ENCODE assay signal across 20 cellular contexts in the genomic region with DNA sequence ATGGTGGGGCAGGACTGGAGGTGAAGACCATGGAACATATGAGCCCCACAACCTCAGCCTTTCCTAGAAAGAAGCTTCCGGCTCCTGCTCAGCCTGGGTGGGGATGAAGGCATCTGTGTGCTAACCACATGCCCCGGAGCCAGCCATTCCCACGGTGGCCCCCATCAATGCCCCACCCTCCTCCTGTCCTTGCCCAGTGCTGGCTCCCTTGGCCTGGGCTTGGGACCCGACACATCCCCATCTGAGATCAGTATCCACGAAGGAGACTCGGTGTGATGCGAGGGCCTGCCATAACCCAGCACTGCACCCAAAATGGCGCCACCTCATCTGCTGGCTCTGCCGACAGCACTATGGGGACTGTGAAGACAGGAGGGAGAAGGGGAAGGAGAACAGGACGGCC. TPM values are rescaled to one million over a fixed set of nuclear protein-coding genes. Genes with fewer than 3 reads are reported as not detected.
DNase-seq lines count a peak whose midpoint lies in the region; ATAC-seq, FAIRE-seq and TF ChIP-seq lines count a peak whose summit lies in the region.
"Had no signal": no experiment of that assay in that cellular context is flagged by ENCODE, and none has a peak within 500 bp of the region (broad histone marks: within the 10 kb centered on the region; RNA-seq: fewer than 3 reads in every experiment).

No MANE protein-coding gene starts in this region.

- BruUV-seq in HepG2 (replicated peaks; lab: Mats Ljungman, UMichigan) = no TSS peak

- H3K4me1 ChIP-seq in right atrium auricular region = peaks cover 0 to 89% of the 10 kb centered on the region in 2 donors
- peaks cover 83% of the 10 kb centered on the region for H3K4me1 ChIP-seq in HepG2 (ENCODE audit: insufficient read depth, low read length)
- H3K4me1 ChIP-seq in rectal smooth muscle tissue (ENCODE audit: control insufficient read depth, insufficient read depth, low read length) = peaks cover 4% of the 10 kb centered on the region
- peaks cover 15% of the 10 kb centered on the region for H3K4me1 ChIP-seq in CD4-positive, alpha-beta memory T cell (ENCODE audit: insufficient read depth, low read length)

- H3K79me2 ChIP-seq in HepG2 (ENCODE audit: insufficient read depth, low read length) = peaks cover 8% of the 10 kb centered on the region

- in situ Hi-C loops in HepG2 (cut with HindIII; ENCODE audit: extremely low pct_ligation_motif_present, low pct_unique_long_range_greater_than_20kb) = no loop called here

- H4K20me1 ChIP-seq in HepG2 (ENCODE audit: insufficient read depth, low read length) = no peaks in the 10 kb centered on the region

- no peak for ATAC-seq in Right ventricle myocardium inferior
- no peak for ATAC-seq in HepG2
- ATAC-seq in HG03139 (IDR thresholded peaks at IDR 0.05; ENCODE audit: unreplicated experiment) = no peak
- ATAC-seq: activated naive CD4-positive, alpha-beta T cell treated with anti-CD3 and anti-CD28 coated beads, Interleukin-2, amount 50 U/mL, for 72 hours had no signal

- H3K27ac ChIP-seq in right atrium auricular region (peak overlapping the region; percentile 95 to 97), HepG2 (ENCODE audit: extremely low read length, insufficient read depth, low read length) (no peak overlapping the region), rectal smooth muscle tissue (ENCODE audit: low read depth, low read length) (peak overlapping the region; percentile 17)
- no peak overlapping the region for H3K27ac ChIP-seq in CD4-positive, alpha-beta memory T cell (ENCODE audit: low read depth, low read length)
- H3K27ac ChIP-seq: cardiac muscle cell had no signal

- H3K9me3 ChIP-seq in right atrium auricular region = no peaks in the 10 kb centered on the region
- H3K9me3 ChIP-seq in HepG2 (ENCODE audit: low read length) = no peaks in the 10 kb centered on the region
- H3K9me3 ChIP-seq in CD4-positive, alpha-beta memory T cell (ENCODE audit: control insufficient read depth in 1 of 2, low read length in 2 of 2) = no peaks in the 10 kb centered on the region

- peaks cover 0 to 2% (median 0%) of the 10 kb centered on the region in 8 donors for H3K9me3 Mint-ChIP-seq in CD4-positive, alpha-beta memory T cell
- H3K9me3 Mint-ChIP-seq: activated CD4-positive, alpha-beta T cell treated with anti-CD3 and anti-CD28 coated beads, Interleukin-2, amount 10 ng/mL, durations not matched to agents 7 days and 5 days; activated naive CD4-positive, alpha-beta T cell treated with anti-CD3 and anti-CD28 coated beads, Interleukin-2, amount 50 U/mL, for 72 hours had no signal

- no peak overlapping the region for H2AFZ ChIP-seq in HepG2 (ENCODE audit: low read length)

- H3K27me3 ChIP-seq in right atrium auricular region (no peaks in the 10 kb centered on the region), HepG2 (ENCODE audit: control insufficient read depth in 1 of 2, insufficient read depth in 2 of 2, low read length in 2 of 2) (no peaks in the 10 kb centered on the region; a peak in 1 of 5 replicates), rectal smooth muscle tissue (ENCODE audit: control insufficient read depth, insufficient read depth, low read length) (no peaks in the 10 kb centered on the region)
- no peaks in the 10 kb centered on the region for H3K27me3 ChIP-seq in CD4-positive, alpha-beta memory T cell (ENCODE audit: insufficient read depth, low read length)
- H3K27me3 ChIP-seq: cardiac muscle cell had no signal

- CTCF ChIA-PET in HepG2 (lab: Yijun Ruan, JAX; ENCODE audit: low intra/inter-chr PET ratio, low total read pairs) = no interaction called here
- CTCF ChIA-PET in CD4-positive, alpha-beta memory T cell (lab: Charles Lee; ENCODE audit: partially characterized antibody) = interaction anchor here (1.4 kb wide), 1 partner anchor 133 kb away, joined by 4 read pairs; no protein-coding TSS in a partner anchor

- no peak for TF ChIP-seq POLR2A in HepG2 (IDR thresholded peaks at IDR 0.05; ENCODE audit: insufficient read depth in 1 of 2, low read depth in 2 of 2, low read length in 2 of 2)

- peaks cover 12 to 27% (median 18%) of the 10 kb centered on the region in 4 donors for H3K4me1 Mint-ChIP-seq in CD4-positive, alpha-beta memory T cell

- H3K27me3 Mint-ChIP-seq in CD4-positive, alpha-beta memory T cell = peaks cover 0 to 3% of the 10 kb centered on the region in 2 donors

- no peak overlapping the region for H3K4me2 ChIP-seq in HepG2 (ENCODE audit: low read depth, low read length)

- H3K36me3 Mint-ChIP-seq in CD4-positive, alpha-beta memory T cell = no peaks in the 10 kb centered on the region
- H3K36me3 Mint-ChIP-seq: activated naive CD4-positive, alpha-beta T cell treated with anti-CD3 and anti-CD28 coated beads, Interleukin-2, amount 50 U/mL, for 72 hours had no signal

- H3K27ac Mint-ChIP-seq in CD4-positive, alpha-beta memory T cell = peak overlapping the region in 2 of 7 donors; percentile 36 to 55
- H3K27ac Mint-ChIP-seq: activated CD4-positive, alpha-beta T cell treated with anti-CD3 and anti-CD28 coated beads, Interleukin-2, amount 10 ng/mL, durations not matched to agents 7 days and 5 days; activated naive CD4-positive, alpha-beta T cell treated with anti-CD3 and anti-CD28 coated beads, Interleukin-2, amount 50 U/mL, for 72 hours had no signal

- DNase-seq in right atrium auricular region (ENCODE audit: low spot score) = no peak
- DNase-seq in Right ventricle myocardium inferior (ENCODE audit: missing footprints) = no peak
- no peak for DNase-seq in HepG2 (ENCODE audit: low spot score)
- no peak for DNase-seq in CD4-positive, alpha-beta memory T cell
- DNase-seq in DMS 273 treated with DMSO at 0.1 percent for 48 hours (lab: John Stamatoyannopoulos, UW) = no peak
- DNase-seq in NCI-H128 (lab: John Stamatoyannopoulos, UW; ENCODE audit: unreplicated experiment) = no peak
- DNase-seq: ACHN; activated CD4-positive, alpha-beta T cell treated with anti-CD3 and anti-CD28 coated beads, Interleukin-2, amount 10 ng/mL, durations not matched to agents 7 days and 5 days; COR-L47; GDM1; kidney glomerular epithelial cell; NCI-H2081; NCI-H774; RPMI8226; T-helper 2 cell had no signal

- H3K4me3 Mint-ChIP-seq in CD4-positive, alpha-beta memory T cell = no peak overlapping the region
- H3K4me3 Mint-ChIP-seq: activated CD4-positive, alpha-beta T cell treated with anti-CD3 and anti-CD28 coated beads, Interleukin-2, amount 10 ng/mL, durations not matched to agents 7 days and 5 days had no signal

- no peak for TF ChIP-seq RAD21 in HepG2 (CRISPR knock-in tag; IDR thresholded peaks at IDR 0.05)

- TF ChIP-seq CTCF in right atrium auricular region (IDR thresholded peaks at IDR 0.05) = no peak
- no peak for TF ChIP-seq CTCF in HepG2 (CRISPR knock-in tag; IDR thresholded peaks at IDR 0.05)

- intact Hi-C loops in Right ventricle myocardium inferior (cut with DNase I) = loop anchor here (2.0 kb wide), 1 partner anchor 14 kb away; no protein-coding TSS in a partner anchor
- intact Hi-C loops in HepG2 (cut with micrococcal nuclease; ENCODE audit: unreplicated experiment) = loop anchor here (10.0 kb wide), 1 partner anchor 238 kb away; no protein-coding TSS in a partner anchor
- intact Hi-C loops in CD4-positive, alpha-beta memory T cell (cut with micrococcal nuclease) = no loop called here

- POLR2A ChIA-PET in HepG2 (lab: Yijun Ruan, JAX) = interaction anchor here (1.5 kb wide), 1 partner anchor 26 kb away, joined by 4 read pairs; no protein-coding TSS in a partner anchor
- POLR2A ChIA-PET in CD4-positive, alpha-beta memory T cell (lab: Charles Lee; ENCODE audit: partially characterized antibody) = no interaction called here

- TF ChIP-seq EP300 in HepG2 (IDR thresholded peaks at IDR 0.05; ENCODE audit: low read depth in 2 of 2, low read length in 2 of 2) (no peak), HepG2 (CRISPR knock-in tag; IDR thresholded peaks at IDR 0.05; ENCODE audit: borderline replicate concordance) (no peak)

- H3K4me3 ChIP-seq in right atrium auricular region (no peak overlapping the region), HepG2 (replicated peaks in 1 of 3; ENCODE audit: insufficient read depth in 1 of 3, low read depth in 2 of 3, low read length in 3 of 3) (no peak overlapping the region), rectal smooth muscle tissue (ENCODE audit: low read length) (no peak overlapping the region)
- H3K4me3 ChIP-seq in CD4-positive, alpha-beta memory T cell (ENCODE audit: low read length in 2 of 2) = no peak overlapping the region
- H3K4me3 ChIP-seq: cardiac muscle cell had no signal

- H3K9ac ChIP-seq in HepG2 (ENCODE audit: insufficient read depth, low read depth, low read length) (no peak overlapping the region), rectal smooth muscle tissue (ENCODE audit: low read length) (no peak overlapping the region)

- WGBS in HepG2 (ENCODE audit: low lambda C conversion rate) = no CpG with 5 or more reads among the region's 10 CpGs

- H3K36me3 ChIP-seq in right atrium auricular region = no peaks in the 10 kb centered on the region
- H3K36me3 ChIP-seq in HepG2 (replicated peaks in 1 of 2; ENCODE audit: control insufficient read depth in 1 of 2, insufficient read depth in 2 of 2, low read length in 2 of 2) = no peaks in the 10 kb centered on the region
- no peaks in the 10 kb centered on the region for H3K36me3 ChIP-seq in rectal smooth muscle tissue (ENCODE audit: control insufficient read depth, insufficient read depth, low read length)
- H3K36me3 ChIP-seq in CD4-positive, alpha-beta memory T cell (ENCODE audit: insufficient read depth, low read length) = no peaks in the 10 kb centered on the region
- H3K36me3 ChIP-seq: cardiac muscle cell had no signal

- FAIRE-seq in HepG2 (lab: Jason Lieb, UNC) = no peak
- FAIRE-seq: HTR-8/SVneo had no signal

RNA-seq across cellular contexts. Expression of a gene that starts 16.5 kb away (rescaled TPM):
- total RNA-seq in right atrium auricular region = 10 to 100 TPM; 44.5 to 93.1 TPM
- total RNA-seq in Right ventricle myocardium inferior = 66.3 TPM
- 15.9 and 25.3 TPM in 2 replicates for total RNA-seq in HepG2 (2016; rRNA removed; fragmentation: Illumina TruSeq; extraction: Trizol)
- total RNA-seq in HepG2 (2016; cell fraction: cytosol; rRNA removed; fragmentation: Illumina TruSeq; extraction: Trizol; ENCODE audit: low read depth) = 6.6 and 10.2 TPM in 2 replicates
- total RNA-seq in HepG2 (2016; cell fraction: insoluble cytoplasmic fraction; rRNA removed; fragmentation: Illumina TruSeq; extraction: Trizol) = 17.4 and 18.7 TPM in 2 replicates
- total RNA-seq in HepG2 (2016; cell fraction: membrane; rRNA removed; fragmentation: Illumina TruSeq; extraction: Trizol) = 20.1 and 23.5 TPM in 2 replicates
- total RNA-seq in HepG2 (2016; cell fraction: nucleus; rRNA removed; fragmentation: Illumina TruSeq; extraction: Trizol) = 31.2 and 42.9 TPM in 2 replicates
- 42.0 and 51.9 TPM in 2 replicates for polyA plus RNA-seq in HepG2 (2011; rRNA removed)
- 32.8 and 38.1 TPM in 2 replicates for polyA plus RNA-seq in HepG2 (2011; cell fraction: cytosol; rRNA removed)
- 227 and 266 TPM in 2 replicates for polyA plus RNA-seq in HepG2 (2011; cell fraction: nucleus; rRNA removed)
- polyA plus RNA-seq in HepG2 (2012) = 48.7 and 95.9 TPM in 2 replicates
- 4.4 and 4.6 TPM in 2 replicates for polyA plus RNA-seq in HepG2 (2016; cell fraction: cytosol; fragmentation: Illumina TruSeq; extraction: Trizol; ENCODE audit: low read depth)
- 20.5 and 26.7 TPM in 2 replicates for polyA plus RNA-seq in HepG2 (2016; cell fraction: insoluble cytoplasmic fraction; fragmentation: Illumina TruSeq; extraction: Trizol; ENCODE audit: low read depth)
- polyA plus RNA-seq in HepG2 (2016; cell fraction: membrane; fragmentation: Illumina TruSeq; extraction: Trizol; ENCODE audit: low read depth) = 14.3 and 14.5 TPM in 2 replicates
- 87.9 and 89.2 TPM in 2 replicates for polyA plus RNA-seq in HepG2 (2016; cell fraction: nucleus; fragmentation: Illumina TruSeq; extraction: Trizol; ENCODE audit: insufficient read depth, low read depth)
- 25.6 and 59.9 TPM in 2 replicates for polyA minus RNA-seq in HepG2 (2011; rRNA and poly(A)+ RNA removed; ENCODE audit: low replicate concordance)
- polyA minus RNA-seq in HepG2 (2011; cell fraction: cytosol; rRNA and poly(A)+ RNA removed) = 30.9 and 54.1 TPM in 2 replicates
- 61.7 and 71.7 TPM in 2 replicates for polyA minus RNA-seq in HepG2 (2011; cell fraction: nucleus; rRNA and poly(A)+ RNA removed)
- total RNA-seq in CD4-positive, alpha-beta memory T cell = 10 to 100 TPM; 71.4 to 72.5 TPM
- polyA plus RNA-seq in CD4-positive, alpha-beta memory T cell = 1 to 10 TPM in 1 of 2 donors, under 1 TPM in 1; 0.03 to 8.9 TPM

Comparison
In these comparisons a context has a peak if more than half of its experiments do, and no peak if none do; other contexts are left out.
1. H3K27ac ChIP-seq: peak in right atrium auricular region (2 of 2) and rectal smooth muscle tissue (single experiment); none in HepG2 (single experiment) and CD4-positive, alpha-beta memory T cell (single experiment).